Comparison of ENCODE assay signal across 16 cellular contexts in the genomic region with DNA sequence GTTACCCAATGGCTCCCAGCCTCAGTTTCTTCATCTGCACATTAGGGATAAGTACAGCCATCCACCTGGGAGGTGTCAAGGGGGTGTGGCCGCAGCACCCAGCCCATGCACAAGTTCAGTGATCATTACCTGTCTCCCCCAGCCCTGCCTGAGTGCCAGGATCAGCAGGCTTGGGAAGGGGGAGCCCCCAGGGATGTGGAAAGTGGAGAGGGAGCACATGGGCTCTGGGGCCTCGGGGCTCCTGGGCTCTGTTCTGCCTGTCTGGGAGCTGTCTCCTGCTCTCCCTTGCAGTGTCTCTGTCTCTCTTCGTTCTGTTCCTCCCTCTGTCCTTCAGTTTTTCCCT. TPM values are rescaled to one million over a fixed set of nuclear protein-coding genes. Genes with fewer than 3 reads are reported as not detected.
"Had no signal": no experiment of that assay in that cellular context is flagged by ENCODE, and none has a peak within 500 bp of the region (broad histone marks: within the 10 kb centered on the region; RNA-seq: fewer than 3 reads in every experiment).

No MANE protein-coding gene starts in this region.

- H3K9me3 ChIP-seq: pancreas had no signal

- ATAC-seq: natural killer cell treated with Interleukin-12 subunit alpha and Interleukin-12 subunit beta and Interleukin-15 and Interleukin-18, amount 100 ng/mL, for 72 hours; pancreas; SK-N-SH treated with all-trans-retinoic acid at 6 μM for 48 hours had no signal

- H3K36me3 ChIP-seq: esophagus muscularis mucosa, pancreas had no signal

- DNase-seq: activated B cell treated with CpG ODN at 0.5 μM for 24 hours; activated CD4-positive, alpha-beta T cell treated with anti-CD3 and anti-CD28 coated beads, Interleukin-2, amount 10 ng/mL, durations not matched to agents 24 days and 14 days; activated T-cell treated with anti-CD3 and anti-CD28 coated beads, Interleukin-2, amount 50 U/mL, for 1 hour; foreskin fibroblast; mammary epithelial cell; pancreas; stimulated activated CD4-positive, alpha-beta T cell treated with anti-CD3 and anti-CD28 coated beads, Interleukin-15, amount 100 ng/mL, for 24 hours; stimulated activated CD4-positive, alpha-beta T cell treated with anti-CD3 and anti-CD28 coated beads, Interleukin-4, amount 100 ng/mL, for 4 hours; trophoblast cell had no signal

- H3K27me3 ChIP-seq: pancreas had no signal

- H3K4me3 ChIP-seq: dorsolateral prefrontal cortex, esophagus muscularis mucosa, pancreas had no signal

- H3K27ac ChIP-seq: dorsolateral prefrontal cortex, esophagus muscularis mucosa, pancreas had no signal

- H3K4me1 ChIP-seq: esophagus muscularis mucosa, pancreas had no signal

RNA-seq across cellular contexts. Expression of a gene that starts 10.8 kb away (rescaled TPM):
- total RNA-seq: activated B cell treated with CpG ODN at 0.5 μM for 24 hours; activated CD4-positive, alpha-beta T cell treated with anti-CD3 and anti-CD28 coated beads, Interleukin-2, amount 10 ng/mL, durations not matched to agents 24 days and 14 days; mucosa of gallbladder; natural killer cell treated with Interleukin-12 subunit alpha and Interleukin-12 subunit beta and Interleukin-15 and Interleukin-18, amount 100 ng/mL, for 72 hours; pancreas; skeletal muscle tissue had no signal

RNA-seq across cellular contexts. Expression of a gene that starts 54.8 kb away (rescaled TPM):
- total RNA-seq: activated B cell treated with CpG ODN at 0.5 μM for 24 hours; activated CD4-positive, alpha-beta T cell treated with anti-CD3 and anti-CD28 coated beads, Interleukin-2, amount 10 ng/mL, durations not matched to agents 24 days and 14 days; cerebellum; dorsolateral prefrontal cortex; esophagus muscularis mucosa; natural killer cell treated with Interleukin-12 subunit alpha and Interleukin-12 subunit beta and Interleukin-15 and Interleukin-18, amount 100 ng/mL, for 72 hours; pancreas; skeletal muscle tissue had no signal
